ENCODE assay signal across 1 cellular context in genomic region chr10:69180525-69181204, GRCh38.
TF ChIP-seq lines count a peak whose summit lies in the region.

No MANE protein-coding gene starts in this region.

TF ChIP-seq in WTC11, 78 proteins besides CTCF, POLR2A, EP300 and RAD21 (continued from another document):
- TF ChIP-seq PRDM15 (CRISPR knock-in tag; IDR thresholded peaks at IDR 0.05): no peak
- no peak for TF ChIP-seq ZNF263 (CRISPR knock-in tag; IDR thresholded peaks at IDR 0.05; ENCODE audit: low read depth)
- TF ChIP-seq NFYB (CRISPR knock-in tag; conservative IDR thresholded peaks at IDR 0.05; ENCODE audit: low read depth): no peak
- 0 out of 2 replicates have a peak, but pooled peaks have one; percentile 5 for TF ChIP-seq ESRRA (CRISPR knock-in tag; IDR thresholded peaks at IDR 0.05; ENCODE audit: borderline replicate concordance)
- TF ChIP-seq PREB (CRISPR knock-in tag; IDR thresholded peaks at IDR 0.05; ENCODE audit: borderline replicate concordance): no peak
- no peak for TF ChIP-seq OVOL2 (CRISPR knock-in tag; IDR thresholded peaks at IDR 0.05; ENCODE audit: borderline replicate concordance)
- TF ChIP-seq ETV6 (CRISPR knock-in tag; IDR thresholded peaks at IDR 0.05): peak; percentile 17; the same call in 1 of the 2 replicates
- TF ChIP-seq FOXP1 (CRISPR knock-in tag; IDR thresholded peaks at IDR 0.05; ENCODE audit: borderline replicate concordance): peak; percentile 5; the same call in 1 of the 2 replicates
- 0 out of 2 replicates have a peak, but pooled peaks have one; percentile 0 for TF ChIP-seq E2F5 (CRISPR knock-in tag; IDR thresholded peaks at IDR 0.05)
